ENCODE assay signal across 11 cellular contexts in the genomic region with DNA sequence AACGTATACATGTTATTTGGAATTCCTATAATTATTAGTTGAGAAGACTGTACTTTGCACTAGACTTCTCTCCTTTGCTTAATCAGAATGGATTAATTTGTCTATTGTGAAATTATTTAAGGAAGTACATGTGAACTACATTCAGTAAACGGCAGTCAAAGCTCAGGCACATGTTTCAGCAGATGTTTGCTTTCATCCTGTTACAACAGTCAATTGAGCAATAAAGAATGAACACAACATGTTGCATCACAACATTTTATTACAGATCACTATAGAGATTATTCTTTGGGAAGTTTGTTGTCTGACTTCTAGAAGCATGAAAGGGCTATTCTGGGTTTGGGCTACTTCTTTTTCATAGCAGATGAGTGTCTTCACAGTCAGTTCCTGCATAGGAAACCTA. TPM values are rescaled to one million over a fixed set of nuclear protein-coding genes. Genes with fewer than 3 reads are reported as not detected.
A peak's percentile ranks its signal among the peaks of the same experiment; 100 is the strongest.
DNase-seq lines count a peak whose midpoint lies in the region; ATAC-seq, FAIRE-seq and TF ChIP-seq lines count a peak whose summit lies in the region.
"Had no signal": no experiment of that assay in that cellular context is flagged by ENCODE, and none has a peak within 500 bp of the region (broad histone marks: within the 10 kb centered on the region; RNA-seq: fewer than 3 reads in every experiment).

No MANE protein-coding gene starts in this region.

- 18 to 30% (median 24%) methylated on average over 2 of the region's 2 CpGs for WGBS in stomach, 5 donors

- H3K27ac Mint-ChIP-seq in activated CD8-positive, alpha-beta memory T cell treated with anti-CD3 and anti-CD28 coated beads, Interleukin-2, amount 10 ng/mL, durations not matched to agents 7 days and 5 days = peak overlapping the region; percentile 91
- no peak overlapping the region for H3K27ac Mint-ChIP-seq in glutamatergic neuron (ENCODE audit: unreplicated experiment)

- H3K9me3 Mint-ChIP-seq in activated CD8-positive, alpha-beta memory T cell treated with anti-CD3 and anti-CD28 coated beads, Interleukin-2, amount 10 ng/mL, durations not matched to agents 7 days and 5 days (ENCODE audit: low read depth) = no peaks in the 10 kb centered on the region
- no peaks in the 10 kb centered on the region for H3K9me3 Mint-ChIP-seq in glutamatergic neuron (ENCODE audit: unreplicated experiment)

- no peaks in the 10 kb centered on the region for H3K27me3 ChIP-seq in stomach
- H3K27me3 ChIP-seq: SJCRH30 had no signal

- H3K4me1 ChIP-seq in stomach = peaks cover 59 to 98% (median 69%) of the 10 kb centered on the region in 4 donors

- TF ChIP-seq CTCF in fibroblast of villous mesenchyme (IDR thresholded peaks at IDR 0.05; ENCODE audit: insufficient read depth, low read depth, low read length) (no peak), stomach (IDR thresholded peaks at IDR 0.05) (no peak), glutamatergic neuron (IDR thresholded peaks at IDR 0.05; ENCODE audit: partially characterized antibody, unreplicated experiment) (no peak)

- CTCF ChIA-PET in activated CD8-positive, alpha-beta memory T cell treated with anti-CD3 and anti-CD28 coated beads, Interleukin-2, amount 10 ng/mL, durations not matched to agents 7 days and 5 days (lab: Charles Lee) = interaction anchor here (0.5 to 3.3 kb wide), 14 partner anchors 8 to 990 kb away, joined by 3 to 12 read pairs (median 4); no protein-coding TSS in a partner anchor

- intact Hi-C loops in stomach (cut with DNase I; ENCODE audit: low total_unique reads) = no loop called here

- FAIRE-seq in urothelium cell line (lab: Jason Lieb, UNC) = no peak

- TF ChIP-seq EP300 in stomach (IDR thresholded peaks at IDR 0.05) = no peak

- peaks cover 0 to 3% (median 0%) of the 10 kb centered on the region in 4 donors for H3K36me3 ChIP-seq in stomach

- no peaks in the 10 kb centered on the region for H3K9me3 ChIP-seq in stomach
- H3K9me3 ChIP-seq: SJCRH30 had no signal

- H3K4me3 Mint-ChIP-seq in activated CD8-positive, alpha-beta memory T cell treated with anti-CD3 and anti-CD28 coated beads, Interleukin-2, amount 10 ng/mL, durations not matched to agents 7 days and 5 days = no peak overlapping the region
- no peak overlapping the region for H3K4me3 Mint-ChIP-seq in glutamatergic neuron (ENCODE audit: unreplicated experiment)

- H3K36me3 Mint-ChIP-seq in activated CD8-positive, alpha-beta memory T cell treated with anti-CD3 and anti-CD28 coated beads, Interleukin-2, amount 10 ng/mL, durations not matched to agents 7 days and 5 days = peaks cover 47% of the 10 kb centered on the region
- H3K36me3 Mint-ChIP-seq in glutamatergic neuron (ENCODE audit: unreplicated experiment) = no peaks in the 10 kb centered on the region

- H3K27ac ChIP-seq in stomach = peak overlapping the region in 4 of 5 donors; percentile 50 to 84 (median 68)
- H3K27ac ChIP-seq: C4-2B, SJCRH30 had no signal

- no peak for DNase-seq in activated CD8-positive, alpha-beta memory T cell treated with anti-CD3 and anti-CD28 coated beads, Interleukin-2, amount 10 ng/mL, durations not matched to agents 7 days and 5 days
- DNase-seq in activated CD8-positive, alpha-beta memory T cell treated with anti-CD3 and anti-CD28 coated beads, Interleukin-2, amount 50 U/mL, for 48 hours = no peak
- DNase-seq in SIG-M5 treated with dmso at 0.1 percent for 504 hours (lab: John Stamatoyannopoulos, UW; ENCODE audit: unreplicated experiment) (peak; percentile 97), fibroblast of villous mesenchyme (ENCODE audit: low read depth) (peak; percentile 98), stomach (no peak), urothelium cell line (ENCODE audit: low spot score) (no peak), glutamatergic neuron (no peak)
- DNase-seq: left cardiac atrium, SJCRH30 had no signal

- no peak for TF ChIP-seq POLR2A in stomach (IDR thresholded peaks at IDR 0.05)

- H3K27me3 Mint-ChIP-seq in activated CD8-positive, alpha-beta memory T cell treated with anti-CD3 and anti-CD28 coated beads, Interleukin-2, amount 10 ng/mL, durations not matched to agents 7 days and 5 days = no peaks in the 10 kb centered on the region
- no peaks in the 10 kb centered on the region for H3K27me3 Mint-ChIP-seq in glutamatergic neuron (ENCODE audit: unreplicated experiment)

- no peak for ATAC-seq in activated CD8-positive, alpha-beta memory T cell treated with anti-CD3 and anti-CD28 coated beads, Interleukin-2, amount 10 ng/mL, durations not matched to agents 7 days and 5 days
- no peak for ATAC-seq in HG03439 (IDR thresholded peaks at IDR 0.05; ENCODE audit: unreplicated experiment)

- no peak overlapping the region for H3K4me3 ChIP-seq in fibroblast of villous mesenchyme (ENCODE audit: low read depth, low read length)
- H3K4me3 ChIP-seq in stomach = no peak overlapping the region
- H3K4me3 ChIP-seq: SJCRH30 had no signal

- H3K4me1 Mint-ChIP-seq in activated CD8-positive, alpha-beta memory T cell treated with anti-CD3 and anti-CD28 coated beads, Interleukin-2, amount 10 ng/mL, durations not matched to agents 7 days and 5 days = peaks cover 84% of the 10 kb centered on the region
- H3K4me1 Mint-ChIP-seq in glutamatergic neuron (ENCODE audit: low read depth, unreplicated experiment) = peaks cover 4% of the 10 kb centered on the region

RNA-seq across cellular contexts. Expression of a gene that starts 39.2 kb away (rescaled TPM):
- total RNA-seq in activated CD8-positive, alpha-beta memory T cell treated with anti-CD3 and anti-CD28 coated beads, Interleukin-2, amount 10 ng/mL, durations not matched to agents 7 days and 5 days = 100 to 1,000 TPM; 136 to 149 TPM
- total RNA-seq in fibroblast of villous mesenchyme (7.8 and 8.4 TPM in 2 replicates), stomach (10 to 100 TPM in 4 of 5 donors, 1 to 10 TPM in 1; 4.3 to 78.4 (median 56.7) TPM), glutamatergic neuron (ENCODE audit: unreplicated experiment) (4.9 TPM)
- polyA plus RNA-seq in stomach = 100 to 1,000 TPM in 1 of 3 donors, 10 to 100 TPM in 2; 19.0 to 146 (median 59.5) TPM

RNA-seq across cellular contexts. Expression of a gene that starts 53.7 kb away (rescaled TPM):
- 10 to 100 TPM; 79.1 to 94.2 TPM for total RNA-seq in activated CD8-positive, alpha-beta memory T cell treated with anti-CD3 and anti-CD28 coated beads, Interleukin-2, amount 10 ng/mL, durations not matched to agents 7 days and 5 days
- total RNA-seq in fibroblast of villous mesenchyme = 82.1 and 84.2 TPM in 2 replicates
- 100 to 1,000 TPM in 2 of 5 donors, 10 to 100 TPM in 3; 22.2 to 115 (median 39.4) TPM for total RNA-seq in stomach
- 100 to 1,000 TPM in 1 of 3 donors, 10 to 100 TPM in 2; 84.9 to 187 (median 90.2) TPM for polyA plus RNA-seq in stomach
- total RNA-seq in glutamatergic neuron (ENCODE audit: unreplicated experiment) = 77.4 TPM

Comparison
In these comparisons a context has a peak if more than half of its experiments do, and no peak if none do; other contexts are left out.
1. DNase-seq: peak in SIG-M5 treated with dmso at 0.1 percent for 504 hours (single experiment) and fibroblast of villous mesenchyme (single experiment); none in activated CD8-positive, alpha-beta memory T cell treated with anti-CD3 and anti-CD28 coated beads, Interleukin-2, amount 10 ng/mL, durations not matched to agents 7 days and 5 days (single experiment), activated CD8-positive, alpha-beta memory T cell treated with anti-CD3 and anti-CD28 coated beads, Interleukin-2, amount 50 U/mL, for 48 hours (single experiment), stomach (single experiment), urothelium cell line (single experiment) and glutamatergic neuron (single experiment).